ENCODE assay signal across 1 cellular context in genomic region chr11:64288353-64288750, GRCh38.
A peak's percentile ranks its signal among the peaks of the same experiment; 100 is the strongest.
TF ChIP-seq lines count a peak whose summit lies in the region.

No MANE protein-coding gene starts in this region.

TF ChIP-seq in K562, 482 proteins besides CTCF, POLR2A, EP300 and RAD21:
- TF ChIP-seq POLR2G (IDR thresholded peaks at IDR 0.05; ENCODE audit: low read depth, low read length) (0 out of 2 replicates have a peak, but pooled peaks have one; percentile 5), TRIM25 (IDR thresholded peaks at IDR 0.05; ENCODE audit: borderline replicate concordance) (no peak)
